ENCODE assay signal across 9 cellular contexts in genomic region chr9:21994526-21994995, GRCh38. TPM values are rescaled to one million over a fixed set of nuclear protein-coding genes. Genes with fewer than 3 reads are reported as not detected.
DNase-seq lines count a peak whose midpoint lies in the region; ATAC-seq and TF ChIP-seq lines count a peak whose summit lies in the region.
"Had no signal": no experiment of that assay in that cellular context is flagged by ENCODE, and none has a peak within 500 bp of the region (broad histone marks: within the 10 kb centered on the region; RNA-seq: fewer than 3 reads in every experiment).

CDKN2B-AS1 (plus strand) TSS chr9:21994791.

- no peaks in the 10 kb centered on the region for H3K9me3 Mint-ChIP-seq in neural crest cell

- no peak within 1 kb of the TSS for H3K27ac Mint-ChIP-seq in neural crest cell (ENCODE audit: unreplicated experiment)

- peak within 1 kb of the TSS; percentile 86 for H3K4me3 ChIP-seq in fibroblast of the aortic adventitia (ENCODE audit: low read depth, low read length)

- peaks cover 2% of the 10 kb centered on the region for H3K36me3 Mint-ChIP-seq in neural crest cell (ENCODE audit: low read depth)

- ATAC-seq in GM19025 (IDR thresholded peaks at IDR 0.05; ENCODE audit: low read depth, unreplicated experiment), result peak; percentile 40
- ATAC-seq in HG03135 (IDR thresholded peaks at IDR 0.05; ENCODE audit: unreplicated experiment), result peak; percentile 39

- DNase-seq in CD1c-positive myeloid dendritic cell (ENCODE audit: extremely low spot score), result peak; percentile 46
- peak; percentile 78 for DNase-seq in NCI-H226
- peak; percentile 29 for DNase-seq in activated CD8-positive, alpha-beta memory T cell treated with anti-CD3 and anti-CD28 coated beads, Interleukin-2, amount 50 U/mL, for 4 hours
- no peak for DNase-seq in fibroblast of the aortic adventitia (ENCODE audit: low read depth)
- DNase-seq in neural crest cell (ENCODE audit: low read depth, low spot score), result no peak
- DNase-seq in cerebellar cortex (ENCODE audit: low spot score), result no peak

- H3K4me1 Mint-ChIP-seq in neural crest cell, result peaks cover 13% of the 10 kb centered on the region

- peak within 1 kb of the TSS; percentile 86 for H3K4me3 Mint-ChIP-seq in neural crest cell

- peaks cover 89% of the 10 kb centered on the region for H3K27me3 Mint-ChIP-seq in neural crest cell (ENCODE audit: low read depth)

- TF ChIP-seq CTCF in fibroblast of the aortic adventitia (IDR thresholded peaks at IDR 0.05; ENCODE audit: insufficient read depth, low read length), result peak; percentile 13
- TF ChIP-seq CTCF in neural crest cell (conservative IDR thresholded peaks at IDR 0.05), result peak; percentile 11

RNA-seq across cellular contexts. Expression of gene CDKN2B-AS1, which starts in this region (rescaled TPM):
- total RNA-seq in fibroblast of the aortic adventitia (ENCODE audit: low replicate concordance) (6.4 and 12.9 TPM in 2 replicates), neural crest cell (0.21 TPM in 1 of 2 replicates, not detected in the other)
- total RNA-seq: SK-MEL-5 had no signal

Comparison
In these comparisons a context has a peak if more than half of its experiments do, and no peak if none do; other contexts are left out.
1. DNase-seq: peak in CD1c-positive myeloid dendritic cell (single experiment), NCI-H226 (single experiment) and activated CD8-positive, alpha-beta memory T cell treated with anti-CD3 and anti-CD28 coated beads, Interleukin-2, amount 50 U/mL, for 4 hours (single experiment); none in fibroblast of the aortic adventitia (single experiment), neural crest cell (single experiment) and cerebellar cortex (single experiment).